ENCODE assay signal across 15 cellular contexts in genomic region chr13:110413311-110414040, GRCh38.
DNase-seq lines count a peak whose midpoint lies in the region; ATAC-seq and TF ChIP-seq lines count a peak whose summit lies in the region.
"Had no signal": no experiment of that assay in that cellular context is flagged by ENCODE, and none has a peak within 500 bp of the region (broad histone marks: within the 10 kb centered on the region; RNA-seq: fewer than 3 reads in every experiment).

No MANE protein-coding gene starts in this region.

- peak overlapping the region; percentile 91 for H4K91ac ChIP-seq in mesenchymal stem cell (ENCODE audit: low read length)

- H3K27me3 Mint-ChIP-seq in GM23338 (ENCODE audit: insufficient read depth, low read depth, poor library complexity) (peaks cover 5% of the 10 kb centered on the region), chondrocyte (ENCODE audit: low read depth) (no peaks in the 10 kb centered on the region)

- H2BK5ac ChIP-seq in mesenchymal stem cell (ENCODE audit: low read depth, low read length, poor library complexity, severe bottlenecking), result no peak overlapping the region

- H2BK12ac ChIP-seq in mesenchymal stem cell (ENCODE audit: low read length in 2 of 2), result peak overlapping the region; percentile 12 to 47

- 88% methylated on average over 17 of the region's 17 CpGs for WGBS in mesenchymal stem cell

- peaks cover 6% of the 10 kb centered on the region; the same call in 1 of the 2 replicates for H4K20me1 ChIP-seq in GM23338 (replicated peaks; ENCODE audit: insufficient read depth)

- H2AFZ ChIP-seq in GM23338 (no peak overlapping the region), mesenchymal stem cell (ENCODE audit: low read depth, low read length) (no peak overlapping the region)

- peak overlapping the region in 1 of 2 experiments; percentile 13 for H3K14ac ChIP-seq in mesenchymal stem cell (ENCODE audit: low read length in 2 of 2)

- peak overlapping the region; percentile 75 to 86 for H3K4ac ChIP-seq in mesenchymal stem cell (ENCODE audit: low read depth in 1 of 2, low read length in 2 of 2)

- TF ChIP-seq CTCF in GM23338 (conservative IDR thresholded peaks at IDR 0.05; ENCODE audit: low read depth in 2 of 2), result no peak
- TF ChIP-seq CTCF in chondrocyte (IDR thresholded peaks at IDR 0.05), result no peak
- no peak for TF ChIP-seq CTCF in upper lobe of right lung (IDR thresholded peaks at IDR 0.05)

- no peaks in the 10 kb centered on the region for H3F3A ChIP-seq in GM23338 (replicated peaks; ENCODE audit: low read depth)

- no peaks in the 10 kb centered on the region for H3K79me2 ChIP-seq in GM23338 (replicated peaks; ENCODE audit: insufficient read depth)

- no peaks in the 10 kb centered on the region for H3K9me2 ChIP-seq in GM23338 (ENCODE audit: insufficient read depth)

- intact Hi-C loops in upper lobe of right lung (cut with DNase I), result loop anchor here (10.0 kb wide), 1 partner anchor 189 kb away; no protein-coding TSS in a partner anchor

- H2BK120ac ChIP-seq in mesenchymal stem cell (ENCODE audit: low read depth, low read length), result peak overlapping the region; percentile 54

- DNase-seq in GM23338 (ENCODE audit: low spot score) (no peak), chondrocyte (ENCODE audit: low spot score) (no peak), mesenchymal stem cell (no peak), upper lobe of right lung (no peak), DMS79 (lab: John Stamatoyannopoulos, UW) (no peak), NCI-H2196 treated with DMSO at 0.1 percent for 48 hours (lab: John Stamatoyannopoulos, UW; ENCODE audit: unreplicated experiment) (no peak)
- DNase-seq: activated CD4-positive, alpha-beta T cell treated with anti-CD3 and anti-CD28 coated beads, Interleukin-2, amount 50 U/mL, for 48 hours; amygdala; Caco-2; dermis blood vessel endothelial cell; Karpas-422; NCI-H1417; NCI-H446 treated with DMSO at 0.1 percent for 48 hours had no signal

- no peaks in the 10 kb centered on the region for H3K9me3 ChIP-seq in mesenchymal stem cell (ENCODE audit: control insufficient read depth, low read length)
- no peaks in the 10 kb centered on the region for H3K9me3 ChIP-seq in skeletal muscle tissue (ENCODE audit: control insufficient read depth in 3 of 3, low read length in 3 of 3)
- no peaks in the 10 kb centered on the region for H3K9me3 ChIP-seq in upper lobe of right lung
- H3K9me3 ChIP-seq: Caco-2 had no signal

- no peaks in the 10 kb centered on the region; the same call in 1 of the 3 replicates for H3K36me3 Mint-ChIP-seq in GM23338 (ENCODE audit: low read depth)
- H3K36me3 Mint-ChIP-seq in chondrocyte (ENCODE audit: low read depth), result peaks cover 30% of the 10 kb centered on the region

- peaks cover 24% of the 10 kb centered on the region for H3K79me1 ChIP-seq in mesenchymal stem cell (replicated peaks; ENCODE audit: low read length, poor library complexity, severe bottlenecking)

- ATAC-seq in GM23338 (no peak), upper lobe of right lung (no peak), SK-N-SH treated with all-trans-retinoic acid at 6 μM for 48 hours (no peak)

- peak overlapping the region; percentile 83 for H3K9ac ChIP-seq in mesenchymal stem cell (ENCODE audit: low read length)
- peak overlapping the region in 1 of 3 donors; percentile 14 for H3K9ac ChIP-seq in skeletal muscle tissue (ENCODE audit: low read depth in 1 of 3, low read length in 3 of 3)

- H3K4me1 ChIP-seq in GM23338 (ENCODE audit: insufficient read depth) (no peaks in the 10 kb centered on the region; the same call in 1 of the 2 replicates), mesenchymal stem cell (ENCODE audit: control insufficient read depth, insufficient read depth, low read depth, low read length) (peaks cover 46% of the 10 kb centered on the region), skeletal muscle tissue (ENCODE audit: control insufficient read depth in 3 of 3, insufficient read depth in 3 of 3, low read length in 3 of 3) (peaks cover 50 to 55% (median 53%) of the 10 kb centered on the region in 3 donors), upper lobe of right lung (peaks cover 42% of the 10 kb centered on the region)

- H2BK15ac ChIP-seq in mesenchymal stem cell (ENCODE audit: low read depth, poor library complexity, severe bottlenecking), result peak overlapping the region; percentile 75

- H3K9me3 Mint-ChIP-seq in GM23338 (no peaks in the 10 kb centered on the region), chondrocyte (ENCODE audit: low read depth) (no peaks in the 10 kb centered on the region)

- H3K27ac Mint-ChIP-seq in GM23338, result peak overlapping the region; percentile 88; the same call in 1 of the 2 replicates
- H3K27ac Mint-ChIP-seq in chondrocyte (ENCODE audit: unreplicated experiment), result peak overlapping the region; percentile 93

- H3K36me3 ChIP-seq in GM23338 (ENCODE audit: insufficient read depth), result no peaks in the 10 kb centered on the region
- peaks cover 4 to 27% of the 10 kb centered on the region in 2 experiments for H3K36me3 ChIP-seq in mesenchymal stem cell (ENCODE audit: control insufficient read depth in 1 of 2, insufficient read depth in 2 of 2, low read depth in 1 of 2, low read length in 2 of 2)
- H3K36me3 ChIP-seq in skeletal muscle tissue (ENCODE audit: control insufficient read depth in 3 of 3, insufficient read depth in 3 of 3, low read length in 3 of 3), result no peaks in the 10 kb centered on the region
- H3K36me3 ChIP-seq in upper lobe of right lung, result no peaks in the 10 kb centered on the region

- H3K27ac ChIP-seq in GM23338 (ENCODE audit: low read depth), result no peak overlapping the region
- H3K27ac ChIP-seq in mesenchymal stem cell (ENCODE audit: low read length, poor library complexity, severe bottlenecking), result peak overlapping the region; percentile 70
- H3K27ac ChIP-seq in skeletal muscle tissue (ENCODE audit: low read depth, low read length), result peak overlapping the region; percentile 78
- no peak overlapping the region for H3K27ac ChIP-seq in upper lobe of right lung

- H3K4me1 Mint-ChIP-seq in GM23338 (peaks cover 21% of the 10 kb centered on the region), chondrocyte (ENCODE audit: low read depth) (peaks cover 100% of the 10 kb centered on the region)

- peak overlapping the region; percentile 73 for H2AK5ac ChIP-seq in mesenchymal stem cell (ENCODE audit: low read length, severe bottlenecking)

- H3K4me2 ChIP-seq in GM23338 (no peak overlapping the region), mesenchymal stem cell (ENCODE audit: low read length, poor library complexity, severe bottlenecking) (no peak overlapping the region)

- peak overlapping the region; percentile 70 to 72 for H3K18ac ChIP-seq in mesenchymal stem cell (ENCODE audit: low read depth in 1 of 2, low read length in 2 of 2)

- peak overlapping the region in 1 of 2 experiments; percentile 65 for H3K23ac ChIP-seq in mesenchymal stem cell (ENCODE audit: low read length in 2 of 2)

- H4K8ac ChIP-seq in mesenchymal stem cell (ENCODE audit: low read length), result peak overlapping the region; percentile 21

- H3K4me3 Mint-ChIP-seq in GM23338 (no peak overlapping the region), chondrocyte (ENCODE audit: unreplicated experiment) (no peak overlapping the region)

- H3K4me3 ChIP-seq in GM23338 (no peak overlapping the region), mesenchymal stem cell (ENCODE audit: insufficient read depth in 1 of 2, low read depth in 1 of 2, low read length in 2 of 2) (no peak overlapping the region), skeletal muscle tissue (ENCODE audit: low read length in 3 of 3) (no peak overlapping the region), upper lobe of right lung (no peak overlapping the region)

- H3K27me3 ChIP-seq in GM23338 (ENCODE audit: insufficient read depth) (no peaks in the 10 kb centered on the region), mesenchymal stem cell (ENCODE audit: control insufficient read depth in 1 of 2, insufficient read depth in 1 of 2, low read length in 2 of 2) (no peaks in the 10 kb centered on the region), skeletal muscle tissue (ENCODE audit: control insufficient read depth in 3 of 3, insufficient read depth in 3 of 3, low read length in 3 of 3) (no peaks in the 10 kb centered on the region), upper lobe of right lung (no peaks in the 10 kb centered on the region)

TF ChIP-seq in GM23338, 12 proteins besides CTCF, POLR2A, EP300 and RAD21 (continues in another document):
- TF ChIP-seq ZNF114 (CRISPR knock-in tag; IDR thresholded peaks at IDR 0.05), result no peak
- TF ChIP-seq EZH2 (IDR thresholded peaks at IDR 0.05; ENCODE audit: low read depth, unreplicated experiment), result no peak

TF ChIP-seq in SK-N-SH treated with all-trans-retinoic acid at 6 μM for 48 hours, 23 proteins besides CTCF, POLR2A, EP300 and RAD21 (continues in another document):
- TF ChIP-seq TSHZ2 (CRISPR knock-in tag; IDR thresholded peaks at IDR 0.05) (no peak), BACH2 (CRISPR knock-in tag; IDR thresholded peaks at IDR 0.05; ENCODE audit: borderline replicate concordance) (no peak), ESRRG (CRISPR knock-in tag; IDR thresholded peaks at IDR 0.05) (no peak), ZFP30 (CRISPR knock-in tag; IDR thresholded peaks at IDR 0.05) (no peak), TOX (CRISPR knock-in tag; IDR thresholded peaks at IDR 0.05; ENCODE audit: borderline replicate concordance) (no peak), OSR1 (CRISPR knock-in tag; IDR thresholded peaks at IDR 0.05) (no peak), ZNF565 (CRISPR knock-in tag; conservative IDR thresholded peaks at IDR 0.05; ENCODE audit: low read depth) (no peak), ZNF8 (CRISPR knock-in tag; IDR thresholded peaks at IDR 0.05) (no peak)

Comparison
In these comparisons a context has a peak if more than half of its experiments do, and no peak if none do; other contexts are left out.
1. H3K27ac ChIP-seq: peak in mesenchymal stem cell (single experiment) and skeletal muscle tissue (single experiment); none in GM23338 (single experiment) and upper lobe of right lung (single experiment).